1 cellular context compared by ENCODE assay signal in the genomic region with DNA sequence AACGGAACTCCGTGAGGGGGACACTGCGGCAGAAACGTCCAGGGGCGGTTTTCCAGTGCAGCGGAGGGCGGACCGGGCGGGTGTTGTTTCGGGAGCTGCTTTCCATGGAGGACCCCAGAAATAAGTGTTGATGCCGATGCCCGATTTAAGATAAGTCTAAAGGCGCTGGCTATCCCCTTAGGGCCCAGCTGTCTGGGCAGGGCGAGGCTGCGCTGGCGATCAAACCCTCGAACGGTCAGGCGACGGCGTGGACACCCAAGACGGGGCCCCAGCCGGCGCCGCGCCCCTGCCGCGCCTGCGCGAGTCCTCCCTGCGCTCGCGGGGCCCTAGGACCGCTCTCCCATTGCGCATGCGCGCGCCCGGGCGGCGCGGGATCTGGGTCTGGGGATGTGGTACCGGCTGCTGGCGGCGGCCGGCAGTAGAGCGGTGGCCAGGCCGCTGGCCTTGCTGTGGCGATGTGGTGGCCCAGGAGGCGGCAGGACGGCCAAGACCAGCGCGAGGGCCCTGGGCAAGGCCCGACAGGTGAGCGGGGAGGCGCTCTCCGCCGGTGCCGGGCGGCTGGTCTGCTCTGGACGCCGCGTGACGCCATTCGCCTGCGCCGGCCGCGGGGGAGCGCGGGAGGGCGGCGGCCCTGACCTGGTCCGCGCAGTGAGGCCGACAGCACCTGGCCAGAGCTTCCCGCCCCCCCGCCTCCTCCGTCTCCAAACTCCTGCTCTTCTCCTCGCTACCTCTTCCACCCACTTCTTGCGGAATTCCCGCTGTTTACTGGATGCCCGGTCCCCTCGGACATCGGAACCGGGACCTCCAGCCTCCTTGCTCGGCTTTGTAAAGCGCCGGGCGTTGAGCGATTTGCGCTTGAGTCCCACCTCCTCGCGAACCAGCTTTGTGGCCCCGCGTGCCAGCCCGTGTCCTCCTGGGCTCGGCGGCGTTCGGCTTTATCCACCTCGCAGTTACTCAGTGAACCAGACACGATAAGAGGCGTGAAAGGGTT.
A peak's percentile ranks its signal among the peaks of the same experiment; 100 is the strongest.
TF ChIP-seq lines count a peak whose summit lies in the region.

No MANE protein-coding gene starts in this region.

TF ChIP-seq in SK-N-SH, 30 proteins besides CTCF, POLR2A, EP300 and RAD21 (continued from another document):
- TF ChIP-seq, protein P1, sequence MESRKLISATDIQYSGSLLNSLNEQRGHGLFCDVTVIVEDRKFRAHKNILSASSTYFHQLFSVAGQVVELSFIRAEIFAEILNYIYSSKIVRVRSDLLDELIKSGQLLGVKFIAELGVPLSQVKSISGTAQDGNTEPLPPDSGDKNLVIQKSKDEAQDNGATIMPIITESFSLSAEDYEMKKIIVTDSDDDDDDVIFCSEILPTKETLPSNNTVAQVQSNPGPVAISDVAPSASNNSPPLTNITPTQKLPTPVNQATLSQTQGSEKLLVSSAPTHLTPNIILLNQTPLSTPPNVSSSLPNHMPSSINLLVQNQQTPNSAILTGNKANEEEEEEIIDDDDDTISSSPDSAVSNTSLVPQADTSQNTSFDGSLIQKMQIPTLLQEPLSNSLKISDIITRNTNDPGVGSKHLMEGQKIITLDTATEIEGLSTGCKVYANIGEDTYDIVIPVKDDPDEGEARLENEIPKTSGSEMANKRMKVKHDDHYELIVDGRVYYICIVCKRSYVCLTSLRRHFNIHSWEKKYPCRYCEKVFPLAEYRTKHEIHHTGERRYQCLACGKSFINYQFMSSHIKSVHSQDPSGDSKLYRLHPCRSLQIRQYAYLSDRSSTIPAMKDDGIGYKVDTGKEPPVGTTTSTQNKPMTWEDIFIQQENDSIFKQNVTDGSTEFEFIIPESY (IDR thresholded peaks at IDR 0.05; ENCODE audit: borderline replicate concordance, low read depth) = peak; percentile 91
- TF ChIP-seq CHD2 (IDR thresholded peaks at IDR 0.05; ENCODE audit: low read length, partially characterized antibody) (peak; percentile 93), EZH2phosphoT487 (IDR thresholded peaks at IDR 0.05; ENCODE audit: borderline replicate concordance, low read depth) (no peak), POLR2AphosphoS5 (IDR thresholded peaks at IDR 0.05; ENCODE audit: low read depth, low read length) (peak; percentile 90), GATA2 (CRISPR knock-in tag; IDR thresholded peaks at IDR 0.05) (no peak), YY1 (IDR thresholded peaks at IDR 0.05; ENCODE audit: low read depth) (no peak), TCF12 (IDR thresholded peaks at IDR 0.05) (no peak), JUND (IDR thresholded peaks at IDR 0.05) (no peak), ELF1 (IDR thresholded peaks at IDR 0.05) (no peak; the same call in 1 of the 2 replicates), NRF1 (IDR thresholded peaks at IDR 0.05; ENCODE audit: low read depth, low read length) (peak; percentile 98), TEAD4 (IDR thresholded peaks at IDR 0.05; ENCODE audit: borderline replicate concordance, insufficient read depth) (no peak), SMC3 (IDR thresholded peaks at IDR 0.05; ENCODE audit: low read depth, low read length) (no peak), MXI1 (IDR thresholded peaks at IDR 0.05; ENCODE audit: low read depth, low read length) (peak; percentile 60; the same call in 1 of the 2 replicates), MEF2A (IDR thresholded peaks at IDR 0.05; ENCODE audit: borderline replicate concordance, low read depth) (no peak), RCOR1 (IDR thresholded peaks at IDR 0.05; ENCODE audit: low read length) (no peak), RXRA (IDR thresholded peaks at IDR 0.05; ENCODE audit: borderline replicate concordance, low read depth) (no peak), FOXJ3 (CRISPR knock-in tag; IDR thresholded peaks at IDR 0.05) (no peak)
- TF ChIP-seq, protein P2, sequence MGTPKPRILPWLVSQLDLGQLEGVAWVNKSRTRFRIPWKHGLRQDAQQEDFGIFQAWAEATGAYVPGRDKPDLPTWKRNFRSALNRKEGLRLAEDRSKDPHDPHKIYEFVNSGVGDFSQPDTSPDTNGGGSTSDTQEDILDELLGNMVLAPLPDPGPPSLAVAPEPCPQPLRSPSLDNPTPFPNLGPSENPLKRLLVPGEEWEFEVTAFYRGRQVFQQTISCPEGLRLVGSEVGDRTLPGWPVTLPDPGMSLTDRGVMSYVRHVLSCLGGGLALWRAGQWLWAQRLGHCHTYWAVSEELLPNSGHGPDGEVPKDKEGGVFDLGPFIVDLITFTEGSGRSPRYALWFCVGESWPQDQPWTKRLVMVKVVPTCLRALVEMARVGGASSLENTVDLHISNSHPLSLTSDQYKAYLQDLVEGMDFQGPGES (IDR thresholded peaks at IDR 0.05; ENCODE audit: low read depth, low read length) = no peak
- TF ChIP-seq, protein P3, sequence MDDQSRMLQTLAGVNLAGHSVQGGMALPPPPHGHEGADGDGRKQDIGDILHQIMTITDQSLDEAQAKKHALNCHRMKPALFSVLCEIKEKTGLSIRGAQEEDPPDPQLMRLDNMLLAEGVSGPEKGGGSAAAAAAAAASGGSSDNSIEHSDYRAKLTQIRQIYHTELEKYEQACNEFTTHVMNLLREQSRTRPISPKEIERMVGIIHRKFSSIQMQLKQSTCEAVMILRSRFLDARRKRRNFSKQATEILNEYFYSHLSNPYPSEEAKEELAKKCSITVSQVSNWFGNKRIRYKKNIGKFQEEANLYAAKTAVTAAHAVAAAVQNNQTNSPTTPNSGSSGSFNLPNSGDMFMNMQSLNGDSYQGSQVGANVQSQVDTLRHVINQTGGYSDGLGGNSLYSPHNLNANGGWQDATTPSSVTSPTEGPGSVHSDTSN (IDR thresholded peaks at IDR 0.05) = no peak
- TF ChIP-seq, protein P4, sequence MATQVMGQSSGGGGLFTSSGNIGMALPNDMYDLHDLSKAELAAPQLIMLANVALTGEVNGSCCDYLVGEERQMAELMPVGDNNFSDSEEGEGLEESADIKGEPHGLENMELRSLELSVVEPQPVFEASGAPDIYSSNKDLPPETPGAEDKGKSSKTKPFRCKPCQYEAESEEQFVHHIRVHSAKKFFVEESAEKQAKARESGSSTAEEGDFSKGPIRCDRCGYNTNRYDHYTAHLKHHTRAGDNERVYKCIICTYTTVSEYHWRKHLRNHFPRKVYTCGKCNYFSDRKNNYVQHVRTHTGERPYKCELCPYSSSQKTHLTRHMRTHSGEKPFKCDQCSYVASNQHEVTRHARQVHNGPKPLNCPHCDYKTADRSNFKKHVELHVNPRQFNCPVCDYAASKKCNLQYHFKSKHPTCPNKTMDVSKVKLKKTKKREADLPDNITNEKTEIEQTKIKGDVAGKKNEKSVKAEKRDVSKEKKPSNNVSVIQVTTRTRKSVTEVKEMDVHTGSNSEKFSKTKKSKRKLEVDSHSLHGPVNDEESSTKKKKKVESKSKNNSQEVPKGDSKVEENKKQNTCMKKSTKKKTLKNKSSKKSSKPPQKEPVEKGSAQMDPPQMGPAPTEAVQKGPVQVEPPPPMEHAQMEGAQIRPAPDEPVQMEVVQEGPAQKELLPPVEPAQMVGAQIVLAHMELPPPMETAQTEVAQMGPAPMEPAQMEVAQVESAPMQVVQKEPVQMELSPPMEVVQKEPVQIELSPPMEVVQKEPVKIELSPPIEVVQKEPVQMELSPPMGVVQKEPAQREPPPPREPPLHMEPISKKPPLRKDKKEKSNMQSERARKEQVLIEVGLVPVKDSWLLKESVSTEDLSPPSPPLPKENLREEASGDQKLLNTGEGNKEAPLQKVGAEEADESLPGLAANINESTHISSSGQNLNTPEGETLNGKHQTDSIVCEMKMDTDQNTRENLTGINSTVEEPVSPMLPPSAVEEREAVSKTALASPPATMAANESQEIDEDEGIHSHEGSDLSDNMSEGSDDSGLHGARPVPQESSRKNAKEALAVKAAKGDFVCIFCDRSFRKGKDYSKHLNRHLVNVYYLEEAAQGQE (IDR thresholded peaks at IDR 0.05; ENCODE audit: low read depth, low read length) = 0 out of 2 replicates have a peak, but pooled peaks have one; percentile 35
- TF ChIP-seq, protein P5, sequence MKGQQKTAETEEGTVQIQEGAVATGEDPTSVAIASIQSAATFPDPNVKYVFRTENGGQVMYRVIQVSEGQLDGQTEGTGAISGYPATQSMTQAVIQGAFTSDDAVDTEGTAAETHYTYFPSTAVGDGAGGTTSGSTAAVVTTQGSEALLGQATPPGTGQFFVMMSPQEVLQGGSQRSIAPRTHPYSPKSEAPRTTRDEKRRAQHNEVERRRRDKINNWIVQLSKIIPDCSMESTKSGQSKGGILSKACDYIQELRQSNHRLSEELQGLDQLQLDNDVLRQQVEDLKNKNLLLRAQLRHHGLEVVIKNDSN (IDR thresholded peaks at IDR 0.05; ENCODE audit: borderline replicate concordance, low read depth) = no peak
- TF ChIP-seq, protein P6, sequence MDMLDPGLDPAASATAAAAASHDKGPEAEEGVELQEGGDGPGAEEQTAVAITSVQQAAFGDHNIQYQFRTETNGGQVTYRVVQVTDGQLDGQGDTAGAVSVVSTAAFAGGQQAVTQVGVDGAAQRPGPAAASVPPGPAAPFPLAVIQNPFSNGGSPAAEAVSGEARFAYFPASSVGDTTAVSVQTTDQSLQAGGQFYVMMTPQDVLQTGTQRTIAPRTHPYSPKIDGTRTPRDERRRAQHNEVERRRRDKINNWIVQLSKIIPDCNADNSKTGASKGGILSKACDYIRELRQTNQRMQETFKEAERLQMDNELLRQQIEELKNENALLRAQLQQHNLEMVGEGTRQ (IDR thresholded peaks at IDR 0.05; ENCODE audit: borderline replicate concordance, low read depth, low read length) = no peak
- TF ChIP-seq, protein P7, sequence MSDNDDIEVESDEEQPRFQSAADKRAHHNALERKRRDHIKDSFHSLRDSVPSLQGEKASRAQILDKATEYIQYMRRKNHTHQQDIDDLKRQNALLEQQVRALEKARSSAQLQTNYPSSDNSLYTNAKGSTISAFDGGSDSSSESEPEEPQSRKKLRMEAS (IDR thresholded peaks at IDR 0.05; ENCODE audit: low read depth) = peak; percentile 83
